21 cellular contexts compared by ENCODE assay signal in genomic region chr2:20487030-20487391, GRCh38.
"Had no signal": no experiment of that assay in that cellular context is flagged by ENCODE, and none has a peak within 500 bp of the region (broad histone marks: within the 10 kb centered on the region; RNA-seq: fewer than 3 reads in every experiment).

No MANE protein-coding gene starts in this region.

- DNase-seq: activated CD4-positive, alpha-beta T cell treated with anti-CD3 and anti-CD28 coated beads, Interleukin-2, amount 50 U/mL, for 1 hour; activated CD4-positive, CD25-positive, alpha-beta regulatory T cell treated with anti-CD3 and anti-CD28 coated beads, Interleukin-2, amount 50 U/mL, for 72 hours; activated CD8-positive, alpha-beta memory T cell treated with anti-CD3 and anti-CD28 coated beads for 24 hours; activated naive CD8-positive, alpha-beta T cell treated with anti-CD3 and anti-CD28 coated beads for 36 hours; activated T-cell treated with anti-CD3 and anti-CD28 coated beads, Interleukin-2, amount 50 U/mL, for 72 hours; amniotic stem cell; hypothalamus; midbrain; small intestine; stimulated activated CD4-positive, alpha-beta T cell treated with anti-CD3 and anti-CD28 coated beads, Interleukin-15, amount 100 ng/mL, for 24 hours; stimulated activated CD4-positive, alpha-beta T cell treated with anti-CD3 and anti-CD28 coated beads, Interleukin-2, amount 100 ng/mL, for 48 hours had no signal

- H3K4me3 ChIP-seq: lung, right atrium auricular region, suprapubic skin, upper lobe of left lung had no signal

- H3K36me3 ChIP-seq: right atrium auricular region, suprapubic skin, upper lobe of left lung had no signal

- H3K9me3 ChIP-seq: right atrium auricular region, suprapubic skin, upper lobe of left lung had no signal

- ATAC-seq: activated T-cell treated with anti-CD3 and anti-CD28 coated beads, Interleukin-2, amount 50 U/mL, for 72 hours; left lobe of liver had no signal

- H3K27me3 ChIP-seq: right atrium auricular region, suprapubic skin, upper lobe of left lung had no signal

- H3K4me3 Mint-ChIP-seq: activated naive CD8-positive, alpha-beta T cell treated with anti-CD3 and anti-CD28 coated beads for 36 hours; activated T-cell treated with anti-CD3 and anti-CD28 coated beads, Interleukin-2, amount 50 U/mL, for 72 hours; nephron; stimulated activated naive CD8-positive, alpha-beta T cell treated with anti-CD3 and anti-CD28 coated beads, Interleukin-15, Interleukin-2, amounts not matched to agents 100 ng/mL and 50 ng/mL, for 24 hours; T-helper 1 cell treated with Interleukin-12 subunit alpha and Interleukin-12 subunit beta and Interleukin-4 antibody, amounts not matched to agents 30 μg/mL and 1 μg/mL, for 36 hours had no signal

- H3K27ac ChIP-seq: right atrium auricular region, suprapubic skin, upper lobe of left lung, VCaP had no signal

- H3K27ac Mint-ChIP-seq: activated naive CD8-positive, alpha-beta T cell treated with anti-CD3 and anti-CD28 coated beads for 36 hours; activated T-cell treated with anti-CD3 and anti-CD28 coated beads, Interleukin-2, amount 50 U/mL, for 72 hours; progenitor cell of endocrine pancreas; stimulated activated naive CD8-positive, alpha-beta T cell treated with anti-CD3 and anti-CD28 coated beads, Interleukin-15, Interleukin-2, amounts not matched to agents 100 ng/mL and 50 ng/mL, for 24 hours; T-helper 1 cell treated with Interleukin-12 subunit alpha and Interleukin-12 subunit beta and Interleukin-4 antibody, amounts not matched to agents 30 μg/mL and 1 μg/mL, for 36 hours had no signal

- H3K36me3 Mint-ChIP-seq: activated naive CD8-positive, alpha-beta T cell treated with anti-CD3 and anti-CD28 coated beads for 36 hours had no signal

- H3K4me1 Mint-ChIP-seq: activated naive CD8-positive, alpha-beta T cell treated with anti-CD3 and anti-CD28 coated beads for 36 hours had no signal

- H3K27me3 Mint-ChIP-seq: activated naive CD8-positive, alpha-beta T cell treated with anti-CD3 and anti-CD28 coated beads for 36 hours had no signal

- H3K9me3 Mint-ChIP-seq: activated naive CD8-positive, alpha-beta T cell treated with anti-CD3 and anti-CD28 coated beads for 36 hours; activated T-cell treated with anti-CD3 and anti-CD28 coated beads, Interleukin-2, amount 50 U/mL, for 72 hours; nephron; stimulated activated naive CD8-positive, alpha-beta T cell treated with anti-CD3 and anti-CD28 coated beads, Interleukin-15, Interleukin-2, amounts not matched to agents 100 ng/mL and 50 ng/mL, for 24 hours; T-helper 1 cell treated with Interleukin-12 subunit alpha and Interleukin-12 subunit beta and Interleukin-4 antibody, amounts not matched to agents 30 μg/mL and 1 μg/mL, for 36 hours had no signal
